Comparison of ENCODE assay signal across 8 cellular contexts in genomic region chr14:71322660-71323250, GRCh38. TPM values are rescaled to one million over a fixed set of nuclear protein-coding genes. Genes with fewer than 3 reads are reported as not detected.
DNase-seq lines count a peak whose midpoint lies in the region; ATAC-seq and TF ChIP-seq lines count a peak whose summit lies in the region.

No MANE protein-coding gene starts in this region.

- H3F3A ChIP-seq in GM23338 (replicated peaks; ENCODE audit: low read depth): no peaks in the 10 kb centered on the region

- no peak for ATAC-seq in GM23338
- 0 out of 3 replicates have a peak, but pooled peaks have one; percentile 12 for ATAC-seq in SK-N-SH treated with all-trans-retinoic acid at 6 μM for 48 hours
- ATAC-seq in HG02840 (IDR thresholded peaks at IDR 0.05; ENCODE audit: low FRiP score, unreplicated experiment): no peak

- BruUV-seq in Caco-2 (replicated peaks; lab: Mats Ljungman, UMichigan): no TSS peak

- H2AFZ ChIP-seq in GM23338: no peak overlapping the region

- POLR2A ChIA-PET in Caco-2 (lab: Charles Lee): interaction anchor here (1.1 to 1.9 kb wide), 2 partner anchors 81 to 134 kb away, joined by 3 to 8 read pairs; no protein-coding TSS in a partner anchor

- peak overlapping the region; percentile 83 for H3K4me2 ChIP-seq in GM23338

- no peak for TF ChIP-seq POLR2A in ovary (IDR thresholded peaks at IDR 0.05)

- H3K9me3 ChIP-seq in Caco-2 (no peaks in the 10 kb centered on the region), ovary (no peaks in the 10 kb centered on the region)

- WGBS in ovary, 3 donors: 24 to 36% (median 31%) methylated on average over 2 of the region's 2 CpGs

- TF ChIP-seq EP300 in ovary (IDR thresholded peaks at IDR 0.05): no peak

- TF ChIP-seq CTCF in Caco-2 (IDR thresholded peaks at IDR 0.05; ENCODE audit: insufficient read depth in 1 of 2, low read depth in 1 of 2, low read length in 1 of 2, severe bottlenecking in 1 of 2, unreplicated experiment in 1 of 2) (peak; percentile 19 to 56), GM23338 (conservative IDR thresholded peaks at IDR 0.05; ENCODE audit: low read depth in 2 of 2) (peak; percentile 31 to 55), endothelial cell (IDR thresholded peaks at IDR 0.05; ENCODE audit: unreplicated experiment) (no peak), neural crest cell (conservative IDR thresholded peaks at IDR 0.05) (no peak), ovary (IDR thresholded peaks at IDR 0.05) (no peak)

- H3K4me3 Mint-ChIP-seq in Caco-2 (ENCODE audit: unreplicated experiment) (peak overlapping the region; percentile 80), GM23338 (peak overlapping the region; percentile 91), endothelial cell (ENCODE audit: unreplicated experiment) (peak overlapping the region; percentile 96), neural crest cell (peak overlapping the region; percentile 93)

- H3K36me3 ChIP-seq in Caco-2 (ENCODE audit: control insufficient read depth, insufficient read depth, low read length): no peaks in the 10 kb centered on the region
- H3K36me3 ChIP-seq in GM23338 (ENCODE audit: insufficient read depth): no peaks in the 10 kb centered on the region
- H3K36me3 ChIP-seq in ovary: no peaks in the 10 kb centered on the region

- CTCF ChIA-PET in Caco-2 (lab: Charles Lee): interaction anchor here (1.8 to 2.6 kb wide), 3 partner anchors 81 to 430 kb away, joined by 6 to 15 read pairs (median 8); no protein-coding TSS in a partner anchor

- intact Hi-C loops in Caco-2 (cut with micrococcal nuclease; ENCODE audit: unreplicated experiment): loop anchor here (1.0 to 5.0 kb wide), 6 partner anchors 14 to 235 kb away; no protein-coding TSS in a partner anchor
- intact Hi-C loops in ovary (cut with DNase I): loop anchor here in 3 of 4 donors (5.0 to 10.0 kb wide), 2 partner anchors 430 to 432 kb away; no protein-coding TSS in a partner anchor

- H3K27me3 Mint-ChIP-seq in Caco-2 (ENCODE audit: insufficient read depth, unreplicated experiment) (no peaks in the 10 kb centered on the region), GM23338 (ENCODE audit: insufficient read depth, low read depth, poor library complexity) (peaks cover 12% of the 10 kb centered on the region), endothelial cell (ENCODE audit: unreplicated experiment) (peaks cover 11% of the 10 kb centered on the region), neural crest cell (ENCODE audit: low read depth) (no peaks in the 10 kb centered on the region)

- no peak overlapping the region for H3K27ac ChIP-seq in GM23338 (ENCODE audit: low read depth)
- no peak overlapping the region for H3K27ac ChIP-seq in ovary

- no peaks in the 10 kb centered on the region for H3K9me2 ChIP-seq in GM23338 (ENCODE audit: insufficient read depth)

- H3K9me3 Mint-ChIP-seq in Caco-2 (ENCODE audit: unreplicated experiment) (no peaks in the 10 kb centered on the region), GM23338 (no peaks in the 10 kb centered on the region), endothelial cell (ENCODE audit: unreplicated experiment) (no peaks in the 10 kb centered on the region), neural crest cell (no peaks in the 10 kb centered on the region)

- H3K27ac Mint-ChIP-seq in Caco-2 (ENCODE audit: unreplicated experiment): no peak overlapping the region
- H3K27ac Mint-ChIP-seq in GM23338: no peak overlapping the region
- H3K27ac Mint-ChIP-seq in endothelial cell (ENCODE audit: unreplicated experiment): no peak overlapping the region
- no peak overlapping the region for H3K27ac Mint-ChIP-seq in neural crest cell (ENCODE audit: unreplicated experiment)

- peaks cover 16% of the 10 kb centered on the region; the same call in 1 of the 2 replicates for H3K4me1 ChIP-seq in Caco-2
- peaks cover 43% of the 10 kb centered on the region for H3K4me1 ChIP-seq in GM23338 (ENCODE audit: insufficient read depth)
- no peaks in the 10 kb centered on the region for H3K4me1 ChIP-seq in ovary (ENCODE audit: insufficient read depth)

- H4K20me1 ChIP-seq in GM23338 (replicated peaks; ENCODE audit: insufficient read depth): no peaks in the 10 kb centered on the region; the same call in 1 of the 2 replicates

- H3K36me3 Mint-ChIP-seq in Caco-2 (ENCODE audit: insufficient read depth, unreplicated experiment) (peaks cover 5% of the 10 kb centered on the region), GM23338 (ENCODE audit: low read depth) (no peaks in the 10 kb centered on the region; the same call in 2 of the 3 replicates), endothelial cell (ENCODE audit: low read depth, unreplicated experiment) (peaks cover 4% of the 10 kb centered on the region), neural crest cell (ENCODE audit: low read depth) (no peaks in the 10 kb centered on the region)

- peaks cover 56% of the 10 kb centered on the region for H3K79me2 ChIP-seq in GM23338 (replicated peaks; ENCODE audit: insufficient read depth)

- peak in 1 of 2 experiments; percentile 36 for DNase-seq in Caco-2
- DNase-seq in GM23338 (ENCODE audit: low spot score): no peak
- no peak for DNase-seq in endothelial cell (ENCODE audit: low spot score)
- no peak for DNase-seq in neural crest cell (ENCODE audit: low read depth, low spot score)
- no peak for DNase-seq in ovary
- DNase-seq in stimulated activated CD4-positive, alpha-beta T cell treated with anti-CD3 and anti-CD28 coated beads, Interleukin-4, amount 100 ng/mL, for 24 hours: no peak

- H3K27me3 ChIP-seq in Caco-2 (replicated peaks; ENCODE audit: control insufficient read depth, insufficient read depth, low read length) (no peaks in the 10 kb centered on the region), GM23338 (ENCODE audit: insufficient read depth) (no peaks in the 10 kb centered on the region), ovary (no peaks in the 10 kb centered on the region)

- H3K4me1 Mint-ChIP-seq in Caco-2 (ENCODE audit: low read depth, unreplicated experiment): peaks cover 18% of the 10 kb centered on the region
- H3K4me1 Mint-ChIP-seq in GM23338: peaks cover 46% of the 10 kb centered on the region
- peaks cover 42% of the 10 kb centered on the region for H3K4me1 Mint-ChIP-seq in endothelial cell (ENCODE audit: unreplicated experiment)
- peaks cover 33% of the 10 kb centered on the region for H3K4me1 Mint-ChIP-seq in neural crest cell

- peak overlapping the region; percentile 94 for H3K4me3 ChIP-seq in Caco-2 (ENCODE audit: low read depth, low read length)
- peak overlapping the region; percentile 77 for H3K4me3 ChIP-seq in GM23338
- no peak overlapping the region for H3K4me3 ChIP-seq in ovary

TF ChIP-seq in GM23338, 12 proteins besides CTCF, POLR2A, EP300 and RAD21 (continues in another document):
- no peak for TF ChIP-seq NANOG (IDR thresholded peaks at IDR 0.05; ENCODE audit: borderline replicate concordance)
- TF ChIP-seq JUNB (IDR thresholded peaks at IDR 0.05; ENCODE audit: unreplicated experiment): no peak
- no peak for TF ChIP-seq STAT1 (IDR thresholded peaks at IDR 0.05; ENCODE audit: unreplicated experiment)
- no peak for TF ChIP-seq EZH2phosphoT487 (IDR thresholded peaks at IDR 0.05; ENCODE audit: unreplicated experiment)
- no peak for TF ChIP-seq ZNF114 (CRISPR knock-in tag; IDR thresholded peaks at IDR 0.05)
- no peak for TF ChIP-seq ZNF331 (CRISPR knock-in tag; IDR thresholded peaks at IDR 0.05; ENCODE audit: low read depth)

TF ChIP-seq in SK-N-SH treated with all-trans-retinoic acid at 6 μM for 48 hours, 23 proteins besides CTCF, POLR2A, EP300 and RAD21:
- no peak for TF ChIP-seq ZC3H10 (CRISPR knock-in tag; IDR thresholded peaks at IDR 0.05)
- no peak for TF ChIP-seq TCF4 (CRISPR knock-in tag; IDR thresholded peaks at IDR 0.05; ENCODE audit: borderline replicate concordance)
- TF ChIP-seq ESRRG (CRISPR knock-in tag; IDR thresholded peaks at IDR 0.05): no peak
- TF ChIP-seq POU6F1 (CRISPR knock-in tag; IDR thresholded peaks at IDR 0.05; ENCODE audit: borderline replicate concordance, low read depth): no peak
- TF ChIP-seq SNAI2 (CRISPR knock-in tag; IDR thresholded peaks at IDR 0.05): no peak
- no peak for TF ChIP-seq RARB (CRISPR knock-in tag; IDR thresholded peaks at IDR 0.05)
- no peak for TF ChIP-seq CREB5 (CRISPR knock-in tag; IDR thresholded peaks at IDR 0.05; ENCODE audit: low read depth)
- no peak for TF ChIP-seq ZFP3 (CRISPR knock-in tag; IDR thresholded peaks at IDR 0.05)
- no peak for TF ChIP-seq OSR1 (CRISPR knock-in tag; IDR thresholded peaks at IDR 0.05)

RNA-seq across cellular contexts. Expression of gene SIPA1L1, which starts 2.5 kb away (rescaled TPM):
- total RNA-seq in Caco-2 (2022): 75.0 and 77.8 TPM in 2 replicates
- 46.6 and 61.0 TPM in 2 replicates for total RNA-seq in GM23338 (2014; rRNA removed; shearing (Covaris generic))
- 31.7 and 33.3 TPM in 2 replicates for polyA plus RNA-seq in GM23338 (2016; fragmentation: Nextera tagmentation; extraction: Ambion mirVana)
- total RNA-seq in endothelial cell (ENCODE audit: unreplicated experiment): 79.1 TPM
- 33.3 and 36.5 TPM in 2 replicates for total RNA-seq in neural crest cell
- 10 to 100 TPM in 6 of 7 donors, 1 to 10 TPM in 1; 8.7 to 60.5 (median 18.9) TPM for total RNA-seq in ovary
- 10 to 100 TPM in 1 of 2 donors, 1 to 10 TPM in 1; 7.3 to 61.7 TPM for polyA plus RNA-seq in ovary

Comparison
In these comparisons a context has a peak if more than half of its experiments do, and no peak if none do; other contexts are left out.
1. CTCF ChIP-seq: peak in Caco-2 (2 of 2) and GM23338 (2 of 2); none in endothelial cell (single experiment), neural crest cell (single experiment) and ovary (0 of 3).
2. Peak in every context shown above with its lines, with median percentiles within 50 percentile points of each other: H3K4me3 Mint-ChIP-seq.